In genomic region chr9:124645274-124645673, GRCh38 we compare ENCODE assay signal across 39 cellular contexts.
"Had no signal": no experiment of that assay in that cellular context is flagged by ENCODE, and none has a peak within 500 bp of the region (broad histone marks: within the 10 kb centered on the region; RNA-seq: fewer than 3 reads in every experiment).

No MANE protein-coding gene starts in this region.

- H3K27me3 ChIP-seq: adrenal gland, ascending aorta, body of pancreas, brain microvascular endothelial cell, breast epithelium, cardiac muscle cell had no signal

- H3K36me3 ChIP-seq: adrenal gland, ascending aorta, brain microvascular endothelial cell, breast epithelium, cardiac muscle cell had no signal

- H3K27ac Mint-ChIP-seq: activated naive CD4-positive, alpha-beta T cell treated with anti-CD3 and anti-CD28 coated beads for 36 hours; activated naive CD4-positive, alpha-beta T cell treated with anti-CD3 and anti-CD28 coated beads, Interleukin-2, amount 10 ng/mL, durations not matched to agents 7 days and 5 days; activated naive CD4-positive, alpha-beta T cell treated with anti-CD3 and anti-CD28 coated beads, Interleukin-2, amount 50 U/mL, for 24 hours; activated naive CD4-positive, alpha-beta T cell treated with anti-CD3 and anti-CD28 coated beads, Interleukin-2, amount 50 U/mL, for 72 hours; activated naive CD8-positive, alpha-beta T cell; activated naive CD8-positive, alpha-beta T cell treated with anti-CD3 and anti-CD28 coated beads for 36 hours; activated naive CD8-positive, alpha-beta T cell treated with anti-CD3 and anti-CD28 coated beads, Interleukin-2, amount 10 ng/mL, durations not matched to agents 7 days and 5 days; activated naive CD8-positive, alpha-beta T cell treated with anti-CD3 and anti-CD28 coated beads, Interleukin-2, amount 50 U/mL, for 24 hours; activated T-cell treated with anti-CD3 and anti-CD28 coated beads, Interleukin-2, amount 50 U/mL, for 24 hours; activated T-helper 1 cell treated with anti-CD3 and anti-CD28 coated beads, Interleukin-12 subunit alpha, Interleukin-12 subunit beta, Interleukin-2, Interleukin-4 antibody, amounts not matched to agents 30 ng/mL and 10 ng/mL and 1 ng/mL, durations not matched to agents 14 hours and 24 hours and 36 hours; activated T-helper 17 cell treated with anti-CD3 and anti-CD28 coated beads, Interleukin-2, amount 50 U/mL, for 72 hours; activated T-helper 2 cell treated with anti-CD3 and anti-CD28 coated beads, Interferon-gamma antibody, Interleukin-2, Interleukin-4, amounts not matched to agents 10 μg/mL and 5 μg/mL and 100 μg/mL, durations not matched to agents 14 hours and 24 hours and 36 hours; brain had no signal

- DNase-seq: activated effector memory CD4-positive, alpha-beta T cell treated with anti-CD3 and anti-CD28 coated beads, Interleukin-2, amount 50 U/mL, for 16 hours; activated effector memory CD4-positive, alpha-beta T cell treated with Interleukin-2 at 50 U/mL for 16 hours; activated gamma-delta T cell; activated gamma-delta T cell treated with Interleukin-2 at 50 U/mL for 16 hours; activated naive CD4-positive, alpha-beta T cell; activated naive CD4-positive, alpha-beta T cell treated with anti-CD3 and anti-CD28 coated beads for 36 hours; activated naive CD4-positive, alpha-beta T cell treated with anti-CD3 and anti-CD28 coated beads, Interleukin-2, amount 10 ng/mL, durations not matched to agents 7 days and 5 days; activated naive CD4-positive, alpha-beta T cell treated with anti-CD3 and anti-CD28 coated beads, Interleukin-2, amount 50 U/mL, for 16 hours; activated naive CD4-positive, alpha-beta T cell treated with Interleukin-2 at 50 U/mL for 16 hours; activated naive CD8-positive, alpha-beta T cell treated with anti-CD3 and anti-CD28 coated beads for 36 hours; activated naive CD8-positive, alpha-beta T cell treated with anti-CD3 and anti-CD28 coated beads, Interleukin-2, amount 10 ng/mL, durations not matched to agents 7 days and 5 days; activated naive CD8-positive, alpha-beta T cell treated with anti-CD3 and anti-CD28 coated beads, Interleukin-2, amount 50 U/mL, for 24 hours; activated T-cell treated with anti-CD3 and anti-CD28 coated beads, Interleukin-2, amount 50 U/mL, for 24 hours; activated T-cell treated with anti-CD3 and anti-CD28 coated beads, Interleukin-2, amount 50 U/mL, for 4 hours; activated T-cell treated with anti-CD3 and anti-CD28 coated beads, Interleukin-2, amount 50 U/mL, for 48 hours; activated T-cell treated with anti-CD3 and anti-CD28 coated beads, Interleukin-2, amount 50 U/mL, for 72 hours; adrenal gland; amniotic stem cell; amygdala; anterior cingulate cortex; aorta; body of pancreas; brain microvascular endothelial cell; caudate nucleus; central memory CD4-positive, alpha-beta T cell; cerebellar nuclear complex had no signal

- H3K4me1 Mint-ChIP-seq: activated naive CD4-positive, alpha-beta T cell treated with anti-CD3 and anti-CD28 coated beads, Interleukin-2, amount 10 ng/mL, durations not matched to agents 7 days and 5 days; activated naive CD4-positive, alpha-beta T cell treated with anti-CD3 and anti-CD28 coated beads, Interleukin-2, amount 50 U/mL, for 24 hours; activated naive CD8-positive, alpha-beta T cell treated with anti-CD3 and anti-CD28 coated beads for 36 hours; activated naive CD8-positive, alpha-beta T cell treated with anti-CD3 and anti-CD28 coated beads, Interleukin-2, amount 10 ng/mL, durations not matched to agents 7 days and 5 days; activated naive CD8-positive, alpha-beta T cell treated with anti-CD3 and anti-CD28 coated beads, Interleukin-2, amount 50 U/mL, for 24 hours; activated T-helper 17 cell treated with anti-CD3 and anti-CD28 coated beads, Interleukin-2, amount 50 U/mL, for 72 hours; brain had no signal

- ATAC-seq: activated naive CD4-positive, alpha-beta T cell treated with anti-CD3 and anti-CD28 coated beads, Interleukin-2, amount 50 U/mL, for 72 hours; activated naive CD8-positive, alpha-beta T cell treated with anti-CD3 and anti-CD28 coated beads, Interleukin-2, amount 50 U/mL, for 24 hours; activated T-cell treated with anti-CD3 and anti-CD28 coated beads, Interleukin-2, amount 50 U/mL, for 4 hours; activated T-cell treated with anti-CD3 and anti-CD28 coated beads, Interleukin-2, amount 50 U/mL, for 72 hours; activated T-helper 17 cell treated with anti-CD3 and anti-CD28 coated beads, Interleukin-2, amount 50 U/mL, for 72 hours; body of pancreas had no signal

- H3K27me3 Mint-ChIP-seq: activated naive CD8-positive, alpha-beta T cell; activated naive CD8-positive, alpha-beta T cell treated with anti-CD3 and anti-CD28 coated beads for 36 hours; activated naive CD8-positive, alpha-beta T cell treated with anti-CD3 and anti-CD28 coated beads, Interleukin-2, amount 50 U/mL, for 24 hours; central memory CD8-positive, alpha-beta T cell had no signal

- H3K36me3 Mint-ChIP-seq: activated naive CD4-positive, alpha-beta T cell treated with anti-CD3 and anti-CD28 coated beads, Interleukin-2, amount 10 ng/mL, durations not matched to agents 7 days and 5 days; activated naive CD8-positive, alpha-beta T cell treated with anti-CD3 and anti-CD28 coated beads, Interleukin-2, amount 10 ng/mL, durations not matched to agents 7 days and 5 days had no signal

- H3K4me3 Mint-ChIP-seq: activated naive CD4-positive, alpha-beta T cell treated with anti-CD3 and anti-CD28 coated beads for 36 hours; activated naive CD4-positive, alpha-beta T cell treated with anti-CD3 and anti-CD28 coated beads, Interleukin-2, amount 10 ng/mL, durations not matched to agents 7 days and 5 days; activated naive CD4-positive, alpha-beta T cell treated with anti-CD3 and anti-CD28 coated beads, Interleukin-2, amount 50 U/mL, for 24 hours; activated naive CD8-positive, alpha-beta T cell; activated naive CD8-positive, alpha-beta T cell treated with anti-CD3 and anti-CD28 coated beads for 36 hours; activated naive CD8-positive, alpha-beta T cell treated with anti-CD3 and anti-CD28 coated beads, Interleukin-2, amount 10 ng/mL, durations not matched to agents 7 days and 5 days; activated naive CD8-positive, alpha-beta T cell treated with anti-CD3 and anti-CD28 coated beads, Interleukin-2, amount 50 U/mL, for 24 hours; activated T-cell treated with anti-CD3 and anti-CD28 coated beads, Interleukin-2, amount 50 U/mL, for 24 hours; activated T-cell treated with anti-CD3 and anti-CD28 coated beads, Interleukin-2, amount 50 U/mL, for 4 hours; activated T-cell treated with anti-CD3 and anti-CD28 coated beads, Interleukin-2, amount 50 U/mL, for 72 hours; activated T-helper 1 cell treated with anti-CD3 and anti-CD28 coated beads, Interleukin-12 subunit alpha, Interleukin-12 subunit beta, Interleukin-2, Interleukin-4 antibody, amounts not matched to agents 30 ng/mL and 10 ng/mL and 1 ng/mL, durations not matched to agents 14 hours and 24 hours and 36 hours; activated T-helper 17 cell treated with anti-CD3 and anti-CD28 coated beads, Interleukin-2, amount 50 U/mL, for 72 hours; brain; central memory CD8-positive, alpha-beta T cell had no signal

- H3K9me3 ChIP-seq: adrenal gland, ascending aorta, body of pancreas, breast epithelium had no signal

- H3K4me3 ChIP-seq: adrenal gland, ascending aorta, body of pancreas, breast epithelium, cardiac muscle cell had no signal

- H3K9me3 Mint-ChIP-seq: activated naive CD4-positive, alpha-beta T cell treated with anti-CD3 and anti-CD28 coated beads, Interleukin-2, amount 10 ng/mL, durations not matched to agents 7 days and 5 days; activated naive CD8-positive, alpha-beta T cell treated with anti-CD3 and anti-CD28 coated beads, Interleukin-2, amount 10 ng/mL, durations not matched to agents 7 days and 5 days; activated T-cell treated with anti-CD3 and anti-CD28 coated beads, Interleukin-2, amount 50 U/mL, for 24 hours; activated T-helper 17 cell treated with anti-CD3 and anti-CD28 coated beads, Interleukin-2, amount 50 U/mL, for 72 hours had no signal

- H3K27ac ChIP-seq: adrenal gland, ascending aorta, body of pancreas, brain microvascular endothelial cell, breast epithelium, cardiac muscle cell had no signal

- H3K4me1 ChIP-seq: adrenal gland, ascending aorta, body of pancreas, breast epithelium had no signal

- FAIRE-seq: astrocyte, bronchial epithelial cell had no signal
